2 cellular contexts compared by ENCODE assay signal in genomic region chr2:96623116-96623515, GRCh38.
A peak's percentile ranks its signal among the peaks of the same experiment; 100 is the strongest.
TF ChIP-seq lines count a peak whose summit lies in the region.

No MANE protein-coding gene starts in this region.

TF ChIP-seq in IMR-90, 13 proteins besides CTCF, POLR2A, EP300 and RAD21:
- no peak for TF ChIP-seq NFE2L2 (IDR thresholded peaks at IDR 0.05; ENCODE audit: low read depth, low read length)
- TF ChIP-seq ELK1 (IDR thresholded peaks at IDR 0.05; ENCODE audit: borderline replicate concordance, low read depth, low read length) = no peak
- no peak for TF ChIP-seq MAZ (IDR thresholded peaks at IDR 0.05; ENCODE audit: borderline replicate concordance, low read depth, low read length)

TF ChIP-seq in K562, 482 proteins besides CTCF, POLR2A, EP300 and RAD21:
- TF ChIP-seq E2F4 (CRISPR knock-in tag; IDR thresholded peaks at IDR 0.05; ENCODE audit: low read depth) (no peak), ZNF184 (CRISPR knock-in tag; IDR thresholded peaks at IDR 0.05) (no peak), HDAC3 (IDR thresholded peaks at IDR 0.05; ENCODE audit: borderline replicate concordance, partially characterized antibody) (no peak), MNT (conservative IDR thresholded peaks at IDR 0.05) (no peak), PKNOX1 (IDR thresholded peaks at IDR 0.05) (peak; percentile 52), MEIS2 (IDR thresholded peaks at IDR 0.05; ENCODE audit: partially characterized antibody) (peak; percentile 41), ZNF134 (CRISPR knock-in tag; conservative IDR thresholded peaks at IDR 0.05) (no peak), TCF15 (CRISPR knock-in tag; IDR thresholded peaks at IDR 0.05) (no peak), YBX1 (IDR thresholded peaks at IDR 0.05) (no peak), ZNF444 (CRISPR knock-in tag; IDR thresholded peaks at IDR 0.05) (no peak), ZNF780A (CRISPR knock-in tag; IDR thresholded peaks at IDR 0.05) (no peak), TFE3 (CRISPR knock-in tag; IDR thresholded peaks at IDR 0.05) (no peak), SPI1 (IDR thresholded peaks at IDR 0.05; ENCODE audit: borderline replicate concordance, low read depth, low read length) (no peak), CCNT2 (IDR thresholded peaks at IDR 0.05; ENCODE audit: borderline replicate concordance, extremely low read depth, insufficient read length, low read depth, low read length) (no peak), PBX2 (CRISPR knock-in tag; IDR thresholded peaks at IDR 0.05; ENCODE audit: low read depth) (no peak), PBX2 (tag; conservative IDR thresholded peaks at IDR 0.05; ENCODE audit: low read depth) (peak; percentile 44; the same call in 1 of the 2 replicates)
